Comparison of ENCODE assay signal across 9 cellular contexts in the genomic region with DNA sequence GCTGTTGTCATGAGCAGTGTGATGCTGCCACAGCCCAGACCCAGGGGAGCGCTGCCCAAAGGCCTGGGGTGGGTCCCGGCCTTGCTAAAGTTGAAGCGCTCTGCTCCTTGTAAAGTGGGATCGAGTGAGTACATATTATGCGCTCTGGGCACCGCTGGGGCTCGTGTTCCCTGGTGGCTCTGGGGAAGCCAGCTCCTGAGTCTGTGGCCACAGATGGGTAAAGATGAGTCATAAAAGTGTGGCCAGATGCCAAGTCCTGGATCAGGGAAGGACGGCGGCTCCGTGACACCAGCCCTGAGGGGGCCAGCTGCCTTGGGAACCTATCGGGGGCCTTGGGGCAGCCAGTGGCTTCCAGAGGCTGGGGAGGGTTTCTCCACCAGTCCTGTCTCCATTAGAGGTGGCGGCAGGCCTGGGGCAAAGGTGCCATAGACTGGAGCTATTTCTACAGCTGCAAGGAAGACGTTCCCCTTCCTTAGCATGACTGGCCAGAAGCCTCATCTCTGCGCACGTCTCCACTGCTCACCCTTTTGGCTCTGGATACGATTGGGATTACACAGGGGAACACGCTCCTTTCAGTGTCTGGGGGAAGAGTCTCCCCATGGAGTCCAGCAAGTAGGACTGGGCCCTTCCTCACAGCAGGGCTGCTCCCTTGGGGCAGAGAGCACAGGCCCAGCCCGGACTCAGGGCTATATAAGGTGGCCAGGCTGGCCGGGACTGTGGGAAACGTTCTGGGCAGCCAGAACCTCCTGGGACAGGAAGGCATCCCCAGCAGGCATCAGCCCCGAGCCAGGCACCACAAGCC. TPM values are rescaled to one million over a fixed set of nuclear protein-coding genes. Genes with fewer than 3 reads are reported as not detected.
A peak's percentile ranks its signal among the peaks of the same experiment; 100 is the strongest.
DNase-seq lines count a peak whose midpoint lies in the region; ATAC-seq and TF ChIP-seq lines count a peak whose summit lies in the region.
"Had no signal": no experiment of that assay in that cellular context is flagged by ENCODE, and none has a peak within 500 bp of the region (broad histone marks: within the 10 kb centered on the region; RNA-seq: fewer than 3 reads in every experiment).

No MANE protein-coding gene starts in this region.

- no peaks in the 10 kb centered on the region for H3K36me3 Mint-ChIP-seq in brain

- H3K27ac Mint-ChIP-seq in brain = peak overlapping the region in 3 of 5 experiments; percentile 46 to 82 (median 57)

- peak; percentile 24 for ATAC-seq in left lobe of liver
- ATAC-seq in GM19324 (IDR thresholded peaks at IDR 0.05; ENCODE audit: low FRiP score, unreplicated experiment) = no peak
- ATAC-seq in HG03520 (IDR thresholded peaks at IDR 0.05; ENCODE audit: unreplicated experiment) = no peak
- no peak for ATAC-seq in GM21390 (IDR thresholded peaks at IDR 0.05; ENCODE audit: unreplicated experiment)

- H3K4me3 Mint-ChIP-seq in brain = no peak overlapping the region

- H3K4me1 Mint-ChIP-seq in brain = peaks cover 47% of the 10 kb centered on the region

- peak; percentile 84 for DNase-seq in AG08396 (ENCODE audit: low spot score)
- DNase-seq in LHCN-M2 (ENCODE audit: low read depth) = peak; percentile 89
- peak; percentile 83 for DNase-seq in left lobe of liver (ENCODE audit: low spot score)
- DNase-seq in H7 = no peak

- no peak overlapping the region for H3K4me3 ChIP-seq in H7 (ENCODE audit: insufficient read depth, low read depth, low read length)

- H3K36me3 ChIP-seq in H7 (replicated peaks; ENCODE audit: control insufficient read depth, insufficient read depth, low read length) = no peaks in the 10 kb centered on the region

- TF ChIP-seq CTCF in brain (conservative IDR thresholded peaks at IDR 0.05) = no peak

- H3K9me3 Mint-ChIP-seq in brain = no peaks in the 10 kb centered on the region

- H3K27me3 ChIP-seq in H7 (ENCODE audit: control insufficient read depth, insufficient read depth, low read length) = no peaks in the 10 kb centered on the region

- H3K27me3 Mint-ChIP-seq in brain = peaks cover 2% of the 10 kb centered on the region

RNA-seq across cellular contexts. Expression of gene ITIH4, which starts 1.2 kb away (rescaled TPM):
- 0.19 and 0.63 TPM in 2 replicates for total RNA-seq in LHCN-M2 (2014; rRNA removed)
- polyA plus RNA-seq in LHCN-M2 (2012) = 0.58 TPM
- polyA plus RNA-seq in brain (ENCODE audit: insufficient read depth, low read depth, low replicate concordance) = 0.46 TPM
- total RNA-seq in left lobe of liver = 4,358 TPM
- 0.14 TPM in 1 of 2 replicates, not detected in the other for total RNA-seq in H7 (2014; rRNA removed; shearing (Covaris generic))

RNA-seq across cellular contexts. Expression of gene MUSTN1, which starts 3.1 kb away (rescaled TPM):
- not detected in 2 replicates for total RNA-seq in LHCN-M2 (2014; rRNA removed)
- polyA plus RNA-seq in LHCN-M2 (2012) = 0.44 TPM
- polyA plus RNA-seq in brain (ENCODE audit: insufficient read depth, low read depth, low replicate concordance) = 25.5 TPM
- 0.38 TPM for total RNA-seq in left lobe of liver
- 0.63 and 0.97 TPM in 2 replicates for total RNA-seq in H7 (2014; rRNA removed; shearing (Covaris generic))

RNA-seq across cellular contexts. Expression of gene ITIH3, which starts 37.1 kb away (rescaled TPM):
- total RNA-seq in LHCN-M2 (2014; rRNA removed) (not detected in 2 replicates), left lobe of liver (779 TPM)
- 4.6 TPM for polyA plus RNA-seq in LHCN-M2 (2012)
- polyA plus RNA-seq in brain (ENCODE audit: insufficient read depth, low read depth, low replicate concordance) = 0.54 TPM
- not detected in 2 replicates for total RNA-seq in H7 (2014; rRNA removed; shearing (Covaris generic))
- total RNA-seq: activated CD8-positive, alpha-beta memory T cell treated with anti-CD3 and anti-CD28 coated beads for 36 hours had no signal

RNA-seq across cellular contexts. Expression of gene ITIH1, which starts 54.3 kb away (rescaled TPM):
- total RNA-seq in LHCN-M2 (2014; rRNA removed) (not detected in 2 replicates), left lobe of liver (1,331 TPM)
- polyA plus RNA-seq in LHCN-M2 (2012) = not detected
- not detected for polyA plus RNA-seq in brain (ENCODE audit: insufficient read depth, low read depth, low replicate concordance)
- total RNA-seq in H7 (2014; rRNA removed; shearing (Covaris generic)) = not detected in 2 replicates
- total RNA-seq: activated CD8-positive, alpha-beta memory T cell treated with anti-CD3 and anti-CD28 coated beads for 36 hours had no signal

Comparison
In these comparisons a context has a peak if more than half of its experiments do, and no peak if none do; other contexts are left out.
1. RNA of gene ITIH4, which starts 1.2 kb away (total RNA-seq): 4,358 TPM in left lobe of liver (single experiment); 0.19 to 0.63 TPM in LHCN-M2 and 0.14 TPM in H7; every median in the first group is over 1,000 times any median in the second.
2. RNA of gene ITIH3, which starts 37.1 kb away (total RNA-seq): 779 TPM in left lobe of liver (single experiment); not detected in LHCN-M2 and not detected in H7; every median in the first group is over 100 times any median in the second.